Comparison of ENCODE assay signal across 30 cellular contexts in genomic region chr10:50596897-50597296, GRCh38.
"Had no signal": no experiment of that assay in that cellular context is flagged by ENCODE, and none has a peak within 500 bp of the region (broad histone marks: within the 10 kb centered on the region; RNA-seq: fewer than 3 reads in every experiment).

No MANE protein-coding gene starts in this region.

- H3K36me3 Mint-ChIP-seq: natural killer cell; stimulated activated effector memory CD8-positive, alpha-beta T cell treated with anti-CD3 and anti-CD28 coated beads, Interleukin-12 subunit alpha, Interleukin-12 subunit beta, amount 100 ng/mL, for 72 hours; type B pancreatic cell had no signal

- ATAC-seq: naive thymus-derived CD4-positive, alpha-beta T cell; natural killer cell; psoas muscle; right cardiac atrium; right lobe of liver; stimulated activated effector memory CD8-positive, alpha-beta T cell treated with anti-CD3 and anti-CD28 coated beads, Interleukin-12 subunit alpha, Interleukin-12 subunit beta, amount 100 ng/mL, for 72 hours; stimulated activated naive B cell treated with anti-CD40 and anti-IgM and Interleukin-4, amounts not matched to agents 10 μg/mL and 1 μg/mL and 100 μg/mL, for 72 hours; upper lobe of right lung had no signal

- DNase-seq: naive thymus-derived CD4-positive, alpha-beta T cell; natural killer cell; nucleus accumbens; posterior cingulate gyrus; psoas muscle; right cardiac atrium; right lobe of liver; sigmoid colon; small intestine; stimulated activated CD4-positive, alpha-beta T cell treated with anti-CD3 and anti-CD28 coated beads, Interleukin-15, amount 100 ng/mL, for 24 hours; stimulated activated CD4-positive, alpha-beta T cell treated with anti-CD3 and anti-CD28 coated beads, Interleukin-2, amount 100 ng/mL, for 24 hours; stimulated activated CD4-positive, alpha-beta T cell treated with anti-CD3 and anti-CD28 coated beads, Interleukin-2, amount 100 ng/mL, for 48 hours; stimulated activated CD4-positive, alpha-beta T cell treated with anti-CD3 and anti-CD28 coated beads, Interleukin-4, amount 100 ng/mL, for 24 hours; stimulated activated naive B cell treated with anti-CD40 and anti-IgM and Interleukin-4, amounts not matched to agents 10 μg/mL and 1 μg/mL and 100 μg/mL, for 72 hours; stimulated activated naive CD4-positive, alpha-beta T cell treated with Interleukin-2 at 50 U/mL for 16 hours; substantia nigra; testis; tibial artery; transverse colon; upper lobe of right lung; uterus had no signal

- H3K27me3 Mint-ChIP-seq: naive thymus-derived CD4-positive, alpha-beta T cell; progenitor cell of endocrine pancreas; stimulated activated naive B cell treated with anti-CD40 and anti-IgM and Interleukin-4, amounts not matched to agents 10 μg/mL and 1 μg/mL and 100 μg/mL, for 72 hours; stimulated activated naive CD8-positive, alpha-beta T cell treated with anti-CD3 and anti-CD28 coated beads, Interleukin-15, Interleukin-2, amounts not matched to agents 100 ng/mL and 50 ng/mL, for 24 hours; type B pancreatic cell had no signal

- H2AFZ ChIP-seq: parathyroid adenoma had no signal

- H3K9me3 ChIP-seq: neutrophil, psoas muscle, right lobe of liver, sigmoid colon, suprapubic skin, testis, tibial artery, transverse colon, upper lobe of right lung, uterus had no signal

- H3K27ac Mint-ChIP-seq: naive thymus-derived CD4-positive, alpha-beta T cell; natural killer cell; nephron; progenitor cell of endocrine pancreas; stimulated activated effector memory CD8-positive, alpha-beta T cell treated with anti-CD3 and anti-CD28 coated beads, Interleukin-12 subunit alpha, Interleukin-12 subunit beta, amount 100 ng/mL, for 72 hours; stimulated activated naive B cell treated with anti-CD40 and anti-IgM and Interleukin-4, amounts not matched to agents 10 μg/mL and 1 μg/mL and 100 μg/mL, for 72 hours; stimulated activated naive CD8-positive, alpha-beta T cell treated with anti-CD3 and anti-CD28 coated beads, Interleukin-15, Interleukin-2, amounts not matched to agents 100 ng/mL and 50 ng/mL, for 24 hours; type B pancreatic cell had no signal

- H3K27ac ChIP-seq: neutrophil, parathyroid adenoma, psoas muscle, right lobe of liver, sigmoid colon, suprapubic skin, testis, tibial artery, transverse colon, upper lobe of right lung, uterus had no signal

- H3K9me3 Mint-ChIP-seq: naive thymus-derived CD4-positive, alpha-beta T cell; natural killer cell; nephron; neural crest cell; stimulated activated effector memory CD8-positive, alpha-beta T cell treated with anti-CD3 and anti-CD28 coated beads, Interleukin-12 subunit alpha, Interleukin-12 subunit beta, amount 100 ng/mL, for 72 hours; stimulated activated naive B cell treated with anti-CD40 and anti-IgM and Interleukin-4, amounts not matched to agents 10 μg/mL and 1 μg/mL and 100 μg/mL, for 72 hours; stimulated activated naive CD8-positive, alpha-beta T cell treated with anti-CD3 and anti-CD28 coated beads, Interleukin-15, Interleukin-2, amounts not matched to agents 100 ng/mL and 50 ng/mL, for 24 hours; type B pancreatic cell had no signal

- H3K36me3 ChIP-seq: neutrophil, right lobe of liver, sigmoid colon, suprapubic skin, tibial artery, transverse colon, upper lobe of right lung, uterus had no signal

- H3K4me1 ChIP-seq: testis, uterus had no signal

- H3K4me1 Mint-ChIP-seq: neural crest cell had no signal

- H3K4me3 Mint-ChIP-seq: naive thymus-derived CD4-positive, alpha-beta T cell; natural killer cell; nephron; neural crest cell; stimulated activated effector memory CD8-positive, alpha-beta T cell treated with anti-CD3 and anti-CD28 coated beads, Interleukin-12 subunit alpha, Interleukin-12 subunit beta, amount 100 ng/mL, for 72 hours; stimulated activated naive B cell treated with anti-CD40 and anti-IgM and Interleukin-4, amounts not matched to agents 10 μg/mL and 1 μg/mL and 100 μg/mL, for 72 hours; stimulated activated naive CD8-positive, alpha-beta T cell treated with anti-CD3 and anti-CD28 coated beads, Interleukin-15, Interleukin-2, amounts not matched to agents 100 ng/mL and 50 ng/mL, for 24 hours; type B pancreatic cell had no signal

- H3K27me3 ChIP-seq: neutrophil, right lobe of liver, sigmoid colon, suprapubic skin, testis, tibial artery, transverse colon, upper lobe of right lung, uterus had no signal

- H3K4me3 ChIP-seq: psoas muscle, right lobe of liver, sigmoid colon, suprapubic skin, testis, tibial artery, transverse colon, upper lobe of right lung, uterus had no signal
